In the genomic region with DNA sequence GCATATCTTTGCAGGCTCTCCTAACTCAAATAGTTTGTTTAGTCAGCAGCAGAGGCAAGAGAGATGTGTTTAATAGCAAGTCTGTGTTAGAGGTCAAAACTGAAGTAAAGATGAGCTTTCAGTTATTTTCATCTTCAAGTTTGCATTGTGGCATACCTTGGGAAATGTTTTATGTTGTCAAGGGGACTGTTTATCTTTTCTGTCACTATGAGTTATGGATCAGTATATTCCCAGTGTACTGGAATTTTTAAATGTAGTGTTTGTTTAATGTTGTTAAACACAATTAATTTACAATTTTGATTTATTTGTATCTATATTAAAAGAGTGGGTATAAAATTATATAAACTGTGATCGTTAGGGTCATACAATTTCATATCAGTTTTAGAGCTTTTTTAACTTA, we compare ENCODE assay signal across 15 cellular contexts.
DNase-seq lines count a peak whose midpoint lies in the region; ATAC-seq, FAIRE-seq and TF ChIP-seq lines count a peak whose summit lies in the region.
"Had no signal": no experiment of that assay in that cellular context is flagged by ENCODE, and none has a peak within 500 bp of the region (broad histone marks: within the 10 kb centered on the region; RNA-seq: fewer than 3 reads in every experiment).

No MANE protein-coding gene starts in this region.

- peaks cover 21% of the 10 kb centered on the region for H3K4me1 ChIP-seq in endothelial cell of umbilical vein (ENCODE audit: control insufficient read depth, extremely low read depth, insufficient read depth, low read length)
- H3K4me1 ChIP-seq in uterus: no peaks in the 10 kb centered on the region

- H3K79me2 ChIP-seq in endothelial cell of umbilical vein (ENCODE audit: control insufficient read depth, insufficient read depth, low read length): no peaks in the 10 kb centered on the region

- no peaks in the 10 kb centered on the region for H4K20me1 ChIP-seq in endothelial cell of umbilical vein (replicated peaks; ENCODE audit: control insufficient read depth, extremely low read depth, insufficient read depth, low read length)

- no peak overlapping the region for H3K27ac Mint-ChIP-seq in neural crest cell (ENCODE audit: unreplicated experiment)
- H3K27ac Mint-ChIP-seq: activated naive CD8-positive, alpha-beta T cell; immature natural killer cell had no signal

- H3K36me3 Mint-ChIP-seq in neural crest cell (ENCODE audit: low read depth): no peaks in the 10 kb centered on the region
- H3K36me3 Mint-ChIP-seq: activated naive CD8-positive, alpha-beta T cell had no signal

- no peaks in the 10 kb centered on the region for H3K9me3 Mint-ChIP-seq in neural crest cell

- peaks cover 87% of the 10 kb centered on the region for H3K27me3 Mint-ChIP-seq in neural crest cell (ENCODE audit: low read depth)

- H3K27me3 ChIP-seq in endothelial cell of umbilical vein (ENCODE audit: control insufficient read depth in 2 of 2, insufficient read depth in 2 of 2, low read length in 2 of 2) (peaks cover 43 to 51% of the 10 kb centered on the region in 2 experiments), uterus (no peaks in the 10 kb centered on the region)

- TF ChIP-seq POLR2A in endothelial cell of umbilical vein (IDR thresholded peaks at IDR 0.05; ENCODE audit: low read depth, low read length): no peak
- TF ChIP-seq POLR2A in uterus (IDR thresholded peaks at IDR 0.05): no peak

- no peak overlapping the region for H3K4me3 ChIP-seq in endothelial cell of umbilical vein (replicated peaks in 1 of 3; ENCODE audit: insufficient read depth in 1 of 3, low read depth in 1 of 3, low read length in 3 of 3)
- H3K4me3 ChIP-seq in uterus: peak overlapping the region; percentile 59 to 71

- H3K9me1 ChIP-seq in endothelial cell of umbilical vein (replicated peaks; ENCODE audit: control insufficient read depth, extremely low read depth, insufficient read depth, low read length): no peaks in the 10 kb centered on the region

- H3K36me3 ChIP-seq in endothelial cell of umbilical vein (ENCODE audit: control insufficient read depth in 2 of 2, extremely low read depth in 1 of 2, insufficient read depth in 2 of 2, low read length in 2 of 2) (no peaks in the 10 kb centered on the region), uterus (no peaks in the 10 kb centered on the region)

- peak; percentile 8 for DNase-seq in NCI-H526 treated with DMSO at 0.1 percent for 48 hours (lab: John Stamatoyannopoulos, UW)
- no peak for DNase-seq in NCI-H526 (lab: John Stamatoyannopoulos, UW)
- no peak for DNase-seq in endothelial cell of umbilical vein (ENCODE audit: low read depth, low spot score)
- no peak for DNase-seq in neural crest cell (ENCODE audit: low read depth, low spot score)
- DNase-seq in uterus: no peak
- no peak for DNase-seq in NCI-H748 (lab: John Stamatoyannopoulos, UW; ENCODE audit: unreplicated experiment)
- DNase-seq: activated CD8-positive, alpha-beta memory T cell treated with anti-CD3 and anti-CD28 coated beads, Interleukin-2, amount 50 U/mL, for 48 hours; immature natural killer cell; KG1; NCI-H2029 had no signal

- CTCF ChIA-PET in endothelial cell of umbilical vein (lab: Charles Lee): interaction anchor here (0.8 to 1.6 kb wide), 5 partner anchors 58 to 1763 kb away, joined by 3 to 7 read pairs (median 3); no protein-coding TSS in a partner anchor

- intact Hi-C loops in endothelial cell of umbilical vein (cut with micrococcal nuclease): loop anchor here (5.0 kb wide), 1 partner anchor 699 kb away; no protein-coding TSS in a partner anchor
- intact Hi-C loops in uterus (cut with DNase I; ENCODE audit: low total_unique reads): no loop called here

- POLR2A ChIA-PET in endothelial cell of umbilical vein (lab: Charles Lee): no interaction called here

- H2AFZ ChIP-seq in endothelial cell of umbilical vein (ENCODE audit: low read depth, low read length): no peak overlapping the region

- H3K27ac ChIP-seq in endothelial cell of umbilical vein (ENCODE audit: insufficient read depth, low read depth, low read length) (no peak overlapping the region), uterus (peak overlapping the region; percentile 90 to 97)
- H3K27ac ChIP-seq: skin epidermis, VCaP had no signal

- peak; percentile 50 for FAIRE-seq in endothelial cell of umbilical vein (lab: Jason Lieb, UNC)

- BruUV-seq in endothelial cell of umbilical vein (replicated peaks; lab: Mats Ljungman, UMichigan): no TSS peak

- no peak overlapping the region for H3K9ac ChIP-seq in endothelial cell of umbilical vein (replicated peaks; ENCODE audit: extremely low read depth, insufficient read depth, low read length)

- dilution Hi-C loops in endothelial cell of umbilical vein (cut with MboI; ENCODE audit: extremely low pct_ligation_motif_present, low sequenced_read_pairs): no loop called here

- no peak for ATAC-seq in activated CD4-positive, CD25-positive, alpha-beta regulatory T cell treated with anti-CD3 and anti-CD28 coated beads, Interleukin-2, amount 50 U/mL, for 24 hours
- ATAC-seq in GM18873 (IDR thresholded peaks at IDR 0.05; ENCODE audit: low FRiP score, unreplicated experiment): no peak

- H3K9me3 ChIP-seq in endothelial cell of umbilical vein (replicated peaks; ENCODE audit: control insufficient read depth, insufficient read depth, low read length) (no peaks in the 10 kb centered on the region), uterus (no peaks in the 10 kb centered on the region)

- no peak overlapping the region for H3K4me2 ChIP-seq in endothelial cell of umbilical vein (ENCODE audit: insufficient read depth, low read length)

- H3K4me1 Mint-ChIP-seq in neural crest cell: peaks cover 34% of the 10 kb centered on the region

- H3K4me3 Mint-ChIP-seq in neural crest cell: peak overlapping the region; percentile 77

- TF ChIP-seq CTCF in endothelial cell of umbilical vein (IDR thresholded peaks at IDR 0.05; ENCODE audit: extremely low read depth in 1 of 2, insufficient read depth in 1 of 2, low read depth in 1 of 2, low read length in 2 of 2) (no peak), neural crest cell (conservative IDR thresholded peaks at IDR 0.05) (no peak), uterus (IDR thresholded peaks at IDR 0.05) (no peak)

TF ChIP-seq in endothelial cell of umbilical vein, 7 proteins besides CTCF, POLR2A, EP300 and RAD21:
- TF ChIP-seq, protein P1, sequence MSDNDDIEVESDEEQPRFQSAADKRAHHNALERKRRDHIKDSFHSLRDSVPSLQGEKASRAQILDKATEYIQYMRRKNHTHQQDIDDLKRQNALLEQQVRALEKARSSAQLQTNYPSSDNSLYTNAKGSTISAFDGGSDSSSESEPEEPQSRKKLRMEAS (IDR thresholded peaks at IDR 0.05; ENCODE audit: insufficient read depth, insufficient read length): no peak
- TF ChIP-seq JUN (IDR thresholded peaks at IDR 0.05; ENCODE audit: borderline replicate concordance, insufficient read depth, insufficient read length, low read depth) (no peak), EZH2 (IDR thresholded peaks at IDR 0.05; ENCODE audit: borderline replicate concordance, low read depth, low read length, severe bottlenecking) (no peak), GATA2 (IDR thresholded peaks at IDR 0.05; ENCODE audit: insufficient read depth, insufficient read length, low read depth, low read length) (no peak), MYC (IDR thresholded peaks at IDR 0.05; ENCODE audit: low read depth, low read length) (no peak), POLR2AphosphoS5 (IDR thresholded peaks at IDR 0.05; ENCODE audit: insufficient read depth, low read depth, low read length) (no peak), FOS (IDR thresholded peaks at IDR 0.05; ENCODE audit: borderline replicate concordance, insufficient read depth, low read length) (no peak)

Comparison
In these comparisons a context has a peak if more than half of its experiments do, and no peak if none do; other contexts are left out.
1. H3K4me3 ChIP-seq: peak in uterus (2 of 2); none in endothelial cell of umbilical vein (0 of 3).